In genomic region chr1:53369761-53370160, GRCh38 we compare ENCODE assay signal across 1 cellular context.
TF ChIP-seq lines count a peak whose summit lies in the region.

No MANE protein-coding gene starts in this region.

TF ChIP-seq in HepG2, 621 proteins besides CTCF, POLR2A, EP300 and RAD21 (continued from another document):
- TF ChIP-seq TAF1 (CRISPR knock-in tag; IDR thresholded peaks at IDR 0.05) (no peak), ARNT (IDR thresholded peaks at IDR 0.05) (no peak), MXI1 (IDR thresholded peaks at IDR 0.05; ENCODE audit: borderline replicate concordance, low read depth, low read length) (no peak), AGO1 (IDR thresholded peaks at IDR 0.05; ENCODE audit: low read depth, low read length, poor library complexity, severe bottlenecking) (no peak), SMAD9 (CRISPR knock-in tag; IDR thresholded peaks at IDR 0.05) (no peak), PHF20 (CRISPR knock-in tag; IDR thresholded peaks at IDR 0.05) (no peak), ZSCAN25 (CRISPR knock-in tag; IDR thresholded peaks at IDR 0.05) (no peak), GATAD2A (CRISPR knock-in tag; IDR thresholded peaks at IDR 0.05) (no peak), ZNF614 (CRISPR knock-in tag; IDR thresholded peaks at IDR 0.05; ENCODE audit: borderline replicate concordance) (no peak), FOXK1 (CRISPR knock-in tag; IDR thresholded peaks at IDR 0.05; ENCODE audit: borderline replicate concordance, low read depth) (no peak), AFF4 (CRISPR knock-in tag; IDR thresholded peaks at IDR 0.05) (no peak), FUBP1 (CRISPR knock-in tag; IDR thresholded peaks at IDR 0.05; ENCODE audit: borderline replicate concordance) (no peak)
